Comparison of ENCODE assay signal across 8 cellular contexts in genomic region chr1:153261793-153262371, GRCh38. TPM values are rescaled to one million over a fixed set of nuclear protein-coding genes. Genes with fewer than 3 reads are reported as not detected.
DNase-seq lines count a peak whose midpoint lies in the region; ATAC-seq lines count a peak whose summit lies in the region.

No MANE protein-coding gene starts in this region.

- intact Hi-C loops in activated T-helper 1 cell treated with anti-CD3 and anti-CD28 coated beads, Interleukin-12 subunit alpha, Interleukin-12 subunit beta, Interleukin-2, Interleukin-4 antibody, amounts not matched to agents 30 ng/mL and 10 ng/mL and 1 ng/mL, durations not matched to agents 14 hours and 24 hours and 36 hours (cut with micrococcal nuclease) = no loop called here

- peak overlapping the region; percentile 34 for H3K4me3 Mint-ChIP-seq in activated T-helper 1 cell treated with anti-CD3 and anti-CD28 coated beads, Interleukin-12 subunit alpha, Interleukin-12 subunit beta, Interleukin-2, Interleukin-4 antibody, amounts not matched to agents 30 ng/mL and 10 ng/mL and 1 ng/mL, durations not matched to agents 14 hours and 24 hours and 36 hours
- peak overlapping the region; percentile 58 to 86 (median 71) for H3K4me3 Mint-ChIP-seq in immature natural killer cell

- peaks cover 67% of the 10 kb centered on the region for H3K27me3 Mint-ChIP-seq in activated T-helper 1 cell treated with anti-CD3 and anti-CD28 coated beads, Interleukin-12 subunit alpha, Interleukin-12 subunit beta, Interleukin-2, Interleukin-4 antibody, amounts not matched to agents 30 ng/mL and 10 ng/mL and 1 ng/mL, durations not matched to agents 14 hours and 24 hours and 36 hours (ENCODE audit: insufficient read depth)
- peaks cover 17 to 45% (median 17%) of the 10 kb centered on the region in 3 donors for H3K27me3 Mint-ChIP-seq in immature natural killer cell (ENCODE audit: low read depth in 3 of 3)

- H3K27me3 ChIP-seq in subcutaneous abdominal adipose tissue (ENCODE audit: control insufficient read depth in 5 of 5, insufficient read depth in 4 of 5, low read length in 5 of 5) = peaks cover 14 to 45% (median 29%) of the 10 kb centered on the region in 5 donors

- peak; percentile 20 for DNase-seq in NCI-H2227 treated with DMSO at 0.1 percent for 48 hours (lab: John Stamatoyannopoulos, UW)
- DNase-seq in NCI-H2227 (lab: John Stamatoyannopoulos, UW; ENCODE audit: unreplicated experiment) = no peak
- no peak for DNase-seq in activated T-helper 1 cell treated with anti-CD3 and anti-CD28 coated beads, Interleukin-12 subunit alpha, Interleukin-12 subunit beta, Interleukin-2, Interleukin-4 antibody, amounts not matched to agents 30 ng/mL and 10 ng/mL and 1 ng/mL, durations not matched to agents 14 hours and 24 hours and 36 hours (ENCODE audit: low spot score)
- DNase-seq in immature natural killer cell = no peak
- DNase-seq in NOMO-1 (lab: John Stamatoyannopoulos, UW; ENCODE audit: unreplicated experiment in 2 of 2) = no peak
- no peak for DNase-seq in NCI-H2107 treated with DMSO at 0.1 percent for 48 hours (lab: John Stamatoyannopoulos, UW; ENCODE audit: unreplicated experiment)

- peak overlapping the region in 4 of 5 donors; percentile 25 to 56 (median 42) for H3K4me3 ChIP-seq in subcutaneous abdominal adipose tissue (ENCODE audit: low read depth in 1 of 5, low read length in 5 of 5)

- no peaks in the 10 kb centered on the region for H3K9me3 ChIP-seq in subcutaneous abdominal adipose tissue (ENCODE audit: control insufficient read depth in 5 of 5, low read length in 5 of 5)

- no peak overlapping the region for H3K9ac ChIP-seq in subcutaneous abdominal adipose tissue (ENCODE audit: low read length in 5 of 5)

- peaks cover 27% of the 10 kb centered on the region for H3K4me1 Mint-ChIP-seq in activated T-helper 1 cell treated with anti-CD3 and anti-CD28 coated beads, Interleukin-12 subunit alpha, Interleukin-12 subunit beta, Interleukin-2, Interleukin-4 antibody, amounts not matched to agents 30 ng/mL and 10 ng/mL and 1 ng/mL, durations not matched to agents 14 hours and 24 hours and 36 hours (ENCODE audit: low read depth)
- H3K4me1 Mint-ChIP-seq in immature natural killer cell = peaks cover 24 to 31% of the 10 kb centered on the region in 2 donors

- H3K27ac Mint-ChIP-seq in activated T-helper 1 cell treated with anti-CD3 and anti-CD28 coated beads, Interleukin-12 subunit alpha, Interleukin-12 subunit beta, Interleukin-2, Interleukin-4 antibody, amounts not matched to agents 30 ng/mL and 10 ng/mL and 1 ng/mL, durations not matched to agents 14 hours and 24 hours and 36 hours = peak overlapping the region; percentile 8
- H3K27ac Mint-ChIP-seq in immature natural killer cell = no peak overlapping the region

- H3K36me3 Mint-ChIP-seq in activated T-helper 1 cell treated with anti-CD3 and anti-CD28 coated beads, Interleukin-12 subunit alpha, Interleukin-12 subunit beta, Interleukin-2, Interleukin-4 antibody, amounts not matched to agents 30 ng/mL and 10 ng/mL and 1 ng/mL, durations not matched to agents 14 hours and 24 hours and 36 hours (ENCODE audit: low read depth) = peaks cover 3% of the 10 kb centered on the region
- no peaks in the 10 kb centered on the region for H3K36me3 Mint-ChIP-seq in immature natural killer cell

- no peaks in the 10 kb centered on the region for H3K9me3 Mint-ChIP-seq in activated T-helper 1 cell treated with anti-CD3 and anti-CD28 coated beads, Interleukin-12 subunit alpha, Interleukin-12 subunit beta, Interleukin-2, Interleukin-4 antibody, amounts not matched to agents 30 ng/mL and 10 ng/mL and 1 ng/mL, durations not matched to agents 14 hours and 24 hours and 36 hours
- no peaks in the 10 kb centered on the region for H3K9me3 Mint-ChIP-seq in immature natural killer cell

- no peak for ATAC-seq in HG02571 (IDR thresholded peaks at IDR 0.05; ENCODE audit: unreplicated experiment)

- peaks cover 0 to 17% (median 10%) of the 10 kb centered on the region in 5 donors for H3K4me1 ChIP-seq in subcutaneous abdominal adipose tissue (ENCODE audit: control insufficient read depth in 5 of 5, insufficient read depth in 5 of 5, low read length in 5 of 5)

- H3K36me3 ChIP-seq in subcutaneous abdominal adipose tissue (ENCODE audit: control insufficient read depth in 5 of 5, insufficient read depth in 5 of 5, low read length in 5 of 5) = no peaks in the 10 kb centered on the region

- H3K27ac ChIP-seq in subcutaneous abdominal adipose tissue (ENCODE audit: low read depth, low read length) = no peak overlapping the region

RNA-seq across cellular contexts. Expression of gene LORICRIN, which starts 2.4 kb away (rescaled TPM):
- total RNA-seq in activated T-helper 1 cell treated with anti-CD3 and anti-CD28 coated beads, Interleukin-12 subunit alpha, Interleukin-12 subunit beta, Interleukin-2, Interleukin-4 antibody, amounts not matched to agents 30 ng/mL and 10 ng/mL and 1 ng/mL, durations not matched to agents 14 hours and 24 hours and 36 hours = not detected in 2 replicates
- polyA plus RNA-seq in immature natural killer cell = not detected

RNA-seq across cellular contexts. Expression of gene PRR9, which starts 44.5 kb away (rescaled TPM):
- total RNA-seq in activated T-helper 1 cell treated with anti-CD3 and anti-CD28 coated beads, Interleukin-12 subunit alpha, Interleukin-12 subunit beta, Interleukin-2, Interleukin-4 antibody, amounts not matched to agents 30 ng/mL and 10 ng/mL and 1 ng/mL, durations not matched to agents 14 hours and 24 hours and 36 hours = not detected in 2 replicates
- not detected for polyA plus RNA-seq in immature natural killer cell

RNA-seq across cellular contexts. Expression of gene PGLYRP3, which starts 50.9 kb away (rescaled TPM):
- total RNA-seq in activated T-helper 1 cell treated with anti-CD3 and anti-CD28 coated beads, Interleukin-12 subunit alpha, Interleukin-12 subunit beta, Interleukin-2, Interleukin-4 antibody, amounts not matched to agents 30 ng/mL and 10 ng/mL and 1 ng/mL, durations not matched to agents 14 hours and 24 hours and 36 hours = not detected in 2 replicates
- not detected for polyA plus RNA-seq in immature natural killer cell

RNA-seq across cellular contexts. Expression of gene LELP1, which starts 58.7 kb away (rescaled TPM):
- not detected in 2 replicates for total RNA-seq in activated T-helper 1 cell treated with anti-CD3 and anti-CD28 coated beads, Interleukin-12 subunit alpha, Interleukin-12 subunit beta, Interleukin-2, Interleukin-4 antibody, amounts not matched to agents 30 ng/mL and 10 ng/mL and 1 ng/mL, durations not matched to agents 14 hours and 24 hours and 36 hours
- polyA plus RNA-seq in immature natural killer cell = not detected
